In the genomic region with DNA sequence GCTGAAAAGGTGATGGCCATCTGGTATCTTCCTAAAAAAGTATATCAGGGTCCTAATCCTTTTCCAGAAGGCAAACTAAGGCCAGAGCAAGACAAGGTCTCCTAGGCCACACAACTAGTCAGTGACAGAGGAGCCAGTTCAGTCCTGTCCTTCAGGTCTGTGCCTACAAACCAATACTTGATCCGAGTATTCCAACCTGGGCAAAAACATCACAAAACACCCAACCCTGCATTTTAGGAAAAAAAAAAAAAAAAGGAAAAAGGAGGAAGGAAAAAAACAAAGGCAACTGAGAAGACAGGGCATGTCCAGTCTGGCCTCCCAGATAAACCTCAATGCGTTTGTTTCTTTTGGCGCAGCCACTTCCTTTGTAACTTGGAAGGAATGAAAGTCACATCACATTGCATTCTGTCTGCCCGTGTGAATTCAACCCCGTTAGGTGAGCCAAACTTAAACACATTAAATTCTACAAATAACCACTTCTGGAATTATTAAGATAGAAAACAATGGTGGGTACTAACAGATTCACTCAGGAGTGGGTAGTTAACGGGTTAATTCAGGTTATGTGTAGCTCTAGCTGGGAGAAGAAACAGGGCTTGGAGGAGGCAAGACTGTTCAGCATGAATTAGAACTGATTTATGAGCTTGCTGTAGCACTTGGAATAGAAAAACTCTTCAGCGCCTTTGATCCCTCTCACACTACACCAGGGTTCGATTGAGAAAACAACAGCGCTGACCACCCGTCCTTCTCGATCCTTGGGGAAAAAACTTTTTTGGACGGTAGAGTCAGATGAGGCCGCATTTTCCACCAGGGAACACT, we compare ENCODE assay signal across 8 cellular contexts. TPM values are rescaled to one million over a fixed set of nuclear protein-coding genes. Genes with fewer than 3 reads are reported as not detected.
DNase-seq lines count a peak whose midpoint lies in the region; ATAC-seq, FAIRE-seq and TF ChIP-seq lines count a peak whose summit lies in the region.

No MANE protein-coding gene starts in this region.

- BruUV-seq in PC-3 (replicated peaks; lab: Mats Ljungman, UMichigan), result no TSS peak

- H3K4me3 ChIP-seq in GM08714 (ENCODE audit: low read length), result peak overlapping the region; percentile 55; the same call in 1 of the 2 replicates
- H3K4me3 ChIP-seq in PC-3 (ENCODE audit: low read length), result peak overlapping the region; percentile 67
- peak overlapping the region in 2 of 4 experiments; percentile 16 to 59; a peak in 4 of 8 replicates for H3K4me3 ChIP-seq in H1 (ENCODE audit: extremely low read depth in 1 of 4, insufficient read depth in 2 of 4, low read depth in 3 of 4, low read length in 4 of 4)
- H3K4me3 ChIP-seq in muscle layer of duodenum (ENCODE audit: low read depth in 1 of 2, low read length in 2 of 2), result peak overlapping the region; percentile 59 to 82

- H4K8ac ChIP-seq in H1 (ENCODE audit: extremely low read depth, insufficient read depth, low read length), result no peak overlapping the region

- H3K79me1 ChIP-seq in H1 (ENCODE audit: low read depth, low read length), result no peaks in the 10 kb centered on the region

- H4K5ac ChIP-seq in H1 (ENCODE audit: insufficient read length, low read depth, low read length), result no peak overlapping the region

- POLR2A ChIA-PET in PC-3 (lab: Charles Lee; ENCODE audit: unreplicated experiment), result no interaction called here
- POLR2A ChIA-PET in H1 (lab: Charles Lee; ENCODE audit: partially characterized antibody), result interaction anchor here (0.7 to 4.3 kb wide), 2 partner anchors 18 to 53 kb away, joined by 3 to 19 read pairs; a partner anchor contains a TSS

- H3K27ac ChIP-seq in PC-3 (ENCODE audit: low read length), result no peak overlapping the region
- H3K27ac ChIP-seq in H1 (ENCODE audit: low read depth, low read length), result no peak overlapping the region
- H3K27ac ChIP-seq in muscle layer of duodenum (ENCODE audit: low read length), result peak overlapping the region; percentile 29

- H3K4me1 ChIP-seq in PC-3 (ENCODE audit: insufficient read depth, low read length) (no peaks in the 10 kb centered on the region; the same call in 1 of the 2 replicates), H1 (replicated peaks in 1 of 4; ENCODE audit: control insufficient read depth in 3 of 4, insufficient read depth in 4 of 4, low read length in 3 of 4) (peaks cover 0 to 5% (median 0%) of the 10 kb centered on the region in 4 experiments; a peak in 1 of 7 replicates), muscle layer of duodenum (ENCODE audit: control insufficient read depth in 1 of 2, insufficient read depth in 2 of 2, low read length in 2 of 2) (peaks cover 5 to 11% of the 10 kb centered on the region in 2 donors)

- CTCF ChIA-PET in PC-3 (lab: Charles Lee) (no interaction called here), H1 (lab: Charles Lee; ENCODE audit: partially characterized antibody) (interaction anchor here (0.6 to 0.7 kb wide), 2 partner anchors 48 to 148 kb away, joined by 3 read pairs; no protein-coding TSS in a partner anchor)

- H3K9me2 ChIP-seq in PC-3 (replicated peaks; ENCODE audit: low read length), result no peaks in the 10 kb centered on the region

- no peak for TF ChIP-seq POLR2A in H1 (IDR thresholded peaks at IDR 0.05; ENCODE audit: control extremely low read depth in 1 of 2, low read depth in 2 of 2, low read length in 2 of 2)

- no peak for TF ChIP-seq RAD21 in H1 (IDR thresholded peaks at IDR 0.05 in 1 of 2, conservative IDR thresholded peaks at IDR 0.05 in 1 of 2; ENCODE audit: low read depth in 2 of 2, low read length in 2 of 2)

- H3K4me2 ChIP-seq in PC-3 (ENCODE audit: low read length) (peak overlapping the region; percentile 81), H1 (ENCODE audit: insufficient read depth in 1 of 2, low read depth in 2 of 2, low read length in 2 of 2) (peak overlapping the region; percentile 60 to 68)

- H3K27me3 ChIP-seq in PC-3 (ENCODE audit: low read length) (no peaks in the 10 kb centered on the region), H1 (replicated peaks in 1 of 4; ENCODE audit: control insufficient read depth in 3 of 4, extremely low read depth in 1 of 4, insufficient read depth in 3 of 4, low read length in 3 of 4) (peaks cover 0 to 18% (median 6%) of the 10 kb centered on the region in 4 experiments; a peak in 4 of 7 replicates), muscle layer of duodenum (ENCODE audit: low read depth, low read length) (no peaks in the 10 kb centered on the region)

- peak overlapping the region; percentile 75 for H2AFZ ChIP-seq in PC-3 (ENCODE audit: low read length)
- peak overlapping the region; percentile 59 for H2AFZ ChIP-seq in H1 (ENCODE audit: low read length)

- H3K79me2 ChIP-seq in PC-3 (ENCODE audit: low read length) (no peaks in the 10 kb centered on the region), H1 (ENCODE audit: control insufficient read depth in 1 of 2, insufficient read depth in 2 of 2, low read length in 2 of 2) (no peaks in the 10 kb centered on the region)

- TF ChIP-seq CTCF in PC-3 (conservative IDR thresholded peaks at IDR 0.05; ENCODE audit: low read depth, low read length), result no peak
- no peak for TF ChIP-seq CTCF in H1 (IDR thresholded peaks at IDR 0.05; ENCODE audit: control extremely low read depth in 1 of 3, insufficient read depth in 1 of 3, low read depth in 1 of 3, low read length in 3 of 3)

- no peak overlapping the region for H2BK20ac ChIP-seq in H1 (ENCODE audit: low read length)

- ATAC-seq in HG02588 (IDR thresholded peaks at IDR 0.05; ENCODE audit: unreplicated experiment) (peak; percentile 10), PC-3 (peak; percentile 56), GM21786 (IDR thresholded peaks at IDR 0.05; ENCODE audit: unreplicated experiment) (no peak), HG02852 (IDR thresholded peaks at IDR 0.05; ENCODE audit: unreplicated experiment) (no peak)

- no peak for FAIRE-seq in H1 (lab: Jason Lieb, UNC)

- H3K4ac ChIP-seq in H1 (replicated peaks; ENCODE audit: insufficient read length, low read depth, low read length), result no peak overlapping the region

- H3K23ac ChIP-seq in H1 (ENCODE audit: insufficient read length), result no peak overlapping the region

- intact Hi-C loops in PC-3 (cut with micrococcal nuclease), result no loop called here

- no peak for DNase-seq in PC-3
- no peak for DNase-seq in H1 (ENCODE audit: low read depth in 1 of 2, low spot score in 2 of 2)
- no peak for DNase-seq in CD1c-positive myeloid dendritic cell (ENCODE audit: extremely low spot score)

- H3K9me3 ChIP-seq in PC-3 (ENCODE audit: low read length) (no peaks in the 10 kb centered on the region), H1 (ENCODE audit: insufficient read depth in 2 of 2, low read depth in 1 of 2, low read length in 1 of 2) (no peaks in the 10 kb centered on the region), muscle layer of duodenum (ENCODE audit: control insufficient read depth in 1 of 2, low read length in 2 of 2) (no peaks in the 10 kb centered on the region)

- H4K20me1 ChIP-seq in PC-3 (ENCODE audit: low read length), result no peaks in the 10 kb centered on the region
- no peaks in the 10 kb centered on the region for H4K20me1 ChIP-seq in H1 (replicated peaks in 1 of 2; ENCODE audit: control insufficient read depth in 1 of 2, insufficient read depth in 2 of 2, low read length in 2 of 2)

- H2BK5ac ChIP-seq in H1 (ENCODE audit: low read depth, low read length), result no peak overlapping the region

- H3K9ac ChIP-seq in PC-3 (ENCODE audit: low read length), result peak overlapping the region; percentile 60
- H3K9ac ChIP-seq in H1 (replicated peaks in 1 of 4; ENCODE audit: extremely low read depth in 1 of 4, low read depth in 3 of 4, low read length in 3 of 4), result 0 out of 7 replicates have a peak overlapping the region, but pooled peaks of 1 of the 4 experiments have one; percentile 9

- no peak overlapping the region for H3K14ac ChIP-seq in H1 (ENCODE audit: insufficient read length)

- WGBS in H1 (ENCODE audit: extremely low coverage in 1 of 2, insufficient coverage in 1 of 2, insufficient read length in 1 of 2, insufficient replicate concordance in 2 of 2, low coverage in 1 of 2, low lambda C conversion rate in 2 of 2, missing lambda C conversion rate in 1 of 2), 2 experiments, result 75% methylated on average over 13 of the region's 13 CpGs; no CpG with 5 or more reads in 1 of the 2 experiments

- no peak overlapping the region for H3K56ac ChIP-seq in H1 (replicated peaks; ENCODE audit: insufficient read length, low read depth, low read length)

- no peak overlapping the region; the same call in 1 of the 2 replicates for H2BK12ac ChIP-seq in H1 (ENCODE audit: low read depth, low read length)

- peaks cover 3% of the 10 kb centered on the region; the same call in 1 of the 2 replicates for H3K23me2 ChIP-seq in H1 (ENCODE audit: low read depth, low read length)

- no peak overlapping the region for H4K91ac ChIP-seq in H1 (replicated peaks; ENCODE audit: insufficient read length, low read length)

- no peak overlapping the region for H2BK15ac ChIP-seq in H1 (ENCODE audit: low read length)

- no peaks in the 10 kb centered on the region for H3K36me3 ChIP-seq in PC-3 (ENCODE audit: low read depth, low read length)
- no peaks in the 10 kb centered on the region for H3K36me3 ChIP-seq in H1 (ENCODE audit: control insufficient read depth in 2 of 4, insufficient read depth in 4 of 4, low read length in 3 of 4)
- H3K36me3 ChIP-seq in muscle layer of duodenum (ENCODE audit: control insufficient read depth in 1 of 2, insufficient read depth in 2 of 2, low read length in 2 of 2), result peaks cover 0 to 6% of the 10 kb centered on the region in 2 donors

- TF ChIP-seq EP300 in H1 (IDR thresholded peaks at IDR 0.05; ENCODE audit: borderline replicate concordance in 1 of 2, low read depth in 2 of 2, low read length in 2 of 2), result no peak

- H2AK5ac ChIP-seq in H1 (ENCODE audit: low read depth, low read length), result no peak overlapping the region

- no peak overlapping the region for H2BK120ac ChIP-seq in H1 (replicated peaks; ENCODE audit: low read depth, low read length)

- 0 out of 2 replicates have a peak overlapping the region, but pooled peaks have one; percentile 52 for H3K18ac ChIP-seq in H1 (ENCODE audit: extremely low read depth, low read length)

- H3F3A ChIP-seq in PC-3 (ENCODE audit: low read length, unreplicated experiment), result no peaks in the 10 kb centered on the region

RNA-seq across cellular contexts. Expression of a gene that starts 43.0 kb away (rescaled TPM):
- 3.4 and 6.2 TPM in 2 replicates for total RNA-seq in PC-3 (2014; rRNA removed)
- total RNA-seq in H1 (2021; fragmentation: NEBNext Ultra II Directional; extraction: Animal tissue kit (Norgen Biotek cat#: 25700)), result 7.3 and 8.9 TPM in 2 replicates
- 3.1 and 3.7 TPM in 2 replicates for polyA plus RNA-seq in H1 (2011; rRNA removed)
- 8.7 TPM for polyA plus RNA-seq in H1 (2011; cell fraction: cytosol; rRNA removed)
- 2.6 TPM for polyA plus RNA-seq in H1 (2011; cell fraction: nucleus; rRNA removed)
- 14.8 to 41.0 TPM (median 36.1 TPM) in 4 replicates for polyA plus RNA-seq in H1 (2012, experiment 1 of 2)
- 3.0 TPM for polyA plus RNA-seq in H1 (2012, experiment 2 of 2)
- 6.3 TPM for polyA plus RNA-seq in H1 (2013, experiment 1 of 2)
- 7.1 TPM for polyA plus RNA-seq in H1 (2013, experiment 2 of 2)
- polyA minus RNA-seq in H1 (2011; rRNA and poly(A)+ RNA removed), result 2.1 and 3.9 TPM in 2 replicates
- polyA minus RNA-seq in H1 (2011; cell fraction: cytosol; rRNA and poly(A)+ RNA removed), result 2.8 TPM
- 3.4 TPM for polyA minus RNA-seq in H1 (2011; cell fraction: nucleus; rRNA and poly(A)+ RNA removed)

RNA-seq across cellular contexts. Expression of a gene that starts 53.4 kb away (rescaled TPM):
- total RNA-seq in PC-3 (2014; rRNA removed), result 26.0 and 29.3 TPM in 2 replicates
- total RNA-seq in H1 (2021; fragmentation: NEBNext Ultra II Directional; extraction: Animal tissue kit (Norgen Biotek cat#: 25700)), result 99.4 and 103 TPM in 2 replicates
- polyA plus RNA-seq in H1 (2011; rRNA removed), result 21.0 and 25.7 TPM in 2 replicates
- polyA plus RNA-seq in H1 (2011; cell fraction: cytosol; rRNA removed), result 53.5 TPM
- 32.9 TPM for polyA plus RNA-seq in H1 (2011; cell fraction: nucleus; rRNA removed)
- 57.3 to 98.1 TPM (median 61.2 TPM) in 4 replicates for polyA plus RNA-seq in H1 (2012, experiment 1 of 2)
- polyA plus RNA-seq in H1 (2012, experiment 2 of 2), result 10.5 TPM
- 73.3 TPM for polyA plus RNA-seq in H1 (2013, experiment 1 of 2)
- 79.4 TPM for polyA plus RNA-seq in H1 (2013, experiment 2 of 2)
- polyA minus RNA-seq in H1 (2011; rRNA and poly(A)+ RNA removed), result 39.1 and 45.8 TPM in 2 replicates
- polyA minus RNA-seq in H1 (2011; cell fraction: cytosol; rRNA and poly(A)+ RNA removed), result 29.7 TPM
- 66.6 TPM for polyA minus RNA-seq in H1 (2011; cell fraction: nucleus; rRNA and poly(A)+ RNA removed)

Comparison
In these comparisons a context has a peak if more than half of its experiments do, and no peak if none do; other contexts are left out.
1. ATAC-seq: peak in HG02588 (single experiment) and PC-3 (single experiment); none in GM21786 (single experiment) and HG02852 (single experiment).